In the genomic region with DNA sequence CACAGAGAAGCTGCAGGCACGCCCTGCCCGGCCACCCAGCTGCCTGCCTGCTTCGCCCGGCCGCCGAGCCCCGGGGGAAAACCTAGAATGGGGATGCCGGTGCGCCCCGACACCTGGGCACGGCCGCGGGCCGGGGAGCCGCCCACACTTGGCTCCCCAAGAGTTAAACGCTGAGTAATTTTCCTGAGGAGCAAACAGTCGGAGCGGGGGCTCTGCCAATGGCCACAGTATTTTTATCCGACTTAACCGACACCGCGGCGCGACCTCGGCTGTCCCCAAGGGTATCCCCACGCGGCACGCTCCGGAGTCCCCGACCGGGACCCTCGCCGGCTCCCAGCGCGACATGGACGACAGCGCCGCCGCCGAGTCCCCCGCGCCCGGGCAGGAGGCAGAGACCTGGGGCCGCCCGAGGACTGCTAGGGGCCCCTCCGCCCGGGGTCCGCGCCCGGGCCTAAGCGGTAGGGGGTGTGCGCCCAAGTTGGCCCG, we compare ENCODE assay signal across 8 cellular contexts. TPM values are rescaled to one million over a fixed set of nuclear protein-coding genes. Genes with fewer than 3 reads are reported as not detected.
DNase-seq lines count a peak whose midpoint lies in the region; ATAC-seq and TF ChIP-seq lines count a peak whose summit lies in the region.

No MANE protein-coding gene starts in this region.

- no peaks in the 10 kb centered on the region for H3K27me3 ChIP-seq in gastroesophageal sphincter
- no peaks in the 10 kb centered on the region for H3K27me3 ChIP-seq in trophoblast cell (ENCODE audit: insufficient read depth, low read length)

- no peak overlapping the region for H2BK12ac ChIP-seq in trophoblast cell (ENCODE audit: low read length)

- no peaks in the 10 kb centered on the region for H3K9me3 Mint-ChIP-seq in activated T-cell treated with anti-CD3 and anti-CD28 coated beads, Interleukin-2, amount 50 U/mL, for 4 hours

- DNase-seq in Daoy (ENCODE audit: low read depth) (peak; percentile 36), HT-29 (ENCODE audit: low spot score) (peak; percentile 16), trophoblast cell (peak in 1 of 2 donors; percentile 47), NCI-H2029 treated with DMSO at 0.1 percent for 48 hours (lab: John Stamatoyannopoulos, UW) (no peak), NCI-H510A treated with DMSO at 0.1 percent for 48 hours (lab: John Stamatoyannopoulos, UW) (no peak)
- peak; percentile 16 for DNase-seq in activated T-cell treated with anti-CD3 and anti-CD28 coated beads, Interleukin-2, amount 50 U/mL, for 4 hours

- peak overlapping the region; percentile 44 for H3K9ac ChIP-seq in trophoblast cell (ENCODE audit: low read length)

- peaks cover 18% of the 10 kb centered on the region for H3K36me3 Mint-ChIP-seq in activated T-cell treated with anti-CD3 and anti-CD28 coated beads, Interleukin-2, amount 50 U/mL, for 4 hours (ENCODE audit: insufficient read depth)

- H3K27ac ChIP-seq in gastroesophageal sphincter, result peak overlapping the region; percentile 57 to 95 (median 87)
- H3K27ac ChIP-seq in trophoblast cell (ENCODE audit: low read depth, low read length), result peak overlapping the region; percentile 61

- H2AK5ac ChIP-seq in trophoblast cell (ENCODE audit: low read length), result no peak overlapping the region

- H2BK120ac ChIP-seq in trophoblast cell (ENCODE audit: insufficient read depth, low read length, poor library complexity), result peak overlapping the region; percentile 74

- TF ChIP-seq EP300 in gastroesophageal sphincter (IDR thresholded peaks at IDR 0.05), result no peak

- H3K14ac ChIP-seq in trophoblast cell (ENCODE audit: low read length), result peak overlapping the region; percentile 80

- H3K18ac ChIP-seq in trophoblast cell (ENCODE audit: low read length), result peak overlapping the region; percentile 89

- H4K12ac ChIP-seq in trophoblast cell (ENCODE audit: low read depth, low read length), result peak overlapping the region; percentile 77

- peak overlapping the region; percentile 57 for H2BK5ac ChIP-seq in trophoblast cell (ENCODE audit: low read depth, low read length, poor library complexity)

- H4K8ac ChIP-seq in trophoblast cell (ENCODE audit: low read depth, low read length), result peak overlapping the region; percentile 94

- peak overlapping the region; percentile 87 for H3K4me3 Mint-ChIP-seq in activated T-cell treated with anti-CD3 and anti-CD28 coated beads, Interleukin-2, amount 50 U/mL, for 4 hours

- peak overlapping the region; percentile 92 for H3K4me2 ChIP-seq in trophoblast cell (ENCODE audit: low read length)

- peaks cover 9% of the 10 kb centered on the region for H3K79me1 ChIP-seq in trophoblast cell (ENCODE audit: low read length)

- ATAC-seq in GM21447 (IDR thresholded peaks at IDR 0.05; ENCODE audit: unreplicated experiment) (peak; percentile 35), gastroesophageal sphincter (no peak)
- peak; percentile 10 to 19 for ATAC-seq in activated T-cell treated with anti-CD3 and anti-CD28 coated beads, Interleukin-2, amount 50 U/mL, for 4 hours

- H3K4ac ChIP-seq in trophoblast cell (ENCODE audit: low read depth, low read length), result peak overlapping the region; percentile 95

- peaks cover 10% of the 10 kb centered on the region for H3K79me2 ChIP-seq in trophoblast cell (ENCODE audit: control insufficient read depth, insufficient read depth, low read length, poor library complexity)

- H3K23ac ChIP-seq in trophoblast cell (ENCODE audit: low read length), result no peak overlapping the region

- peaks cover 49% of the 10 kb centered on the region for H3K4me1 Mint-ChIP-seq in activated T-cell treated with anti-CD3 and anti-CD28 coated beads, Interleukin-2, amount 50 U/mL, for 4 hours (ENCODE audit: low read depth)

- no peaks in the 10 kb centered on the region for H3K9me3 ChIP-seq in gastroesophageal sphincter
- no peaks in the 10 kb centered on the region for H3K9me3 ChIP-seq in trophoblast cell (ENCODE audit: insufficient read depth, low read depth, low read length)

- no peak for TF ChIP-seq POLR2A in gastroesophageal sphincter (IDR thresholded peaks at IDR 0.05)

- H3K4me3 ChIP-seq in gastroesophageal sphincter (peak overlapping the region; percentile 84 to 95), trophoblast cell (ENCODE audit: low read depth, low read length) (peak overlapping the region; percentile 82)

- peak overlapping the region; percentile 96 for H2AFZ ChIP-seq in trophoblast cell (ENCODE audit: insufficient read depth, low read length, poor library complexity)

- no peaks in the 10 kb centered on the region for H3K27me3 Mint-ChIP-seq in activated T-cell treated with anti-CD3 and anti-CD28 coated beads, Interleukin-2, amount 50 U/mL, for 4 hours (ENCODE audit: low read depth)

- H3K36me3 ChIP-seq in gastroesophageal sphincter, result no peaks in the 10 kb centered on the region
- peaks cover 0 to 1% of the 10 kb centered on the region in 2 experiments for H3K36me3 ChIP-seq in trophoblast cell (ENCODE audit: control insufficient read depth in 1 of 2, insufficient read depth in 2 of 2, low read length in 2 of 2)

- no peak for TF ChIP-seq CTCF in gastroesophageal sphincter (IDR thresholded peaks at IDR 0.05)

- WGBS in gastroesophageal sphincter (ENCODE audit: low coverage in 1 of 2), 2 donors, result no CpG with 5 or more reads among the region's 53 CpGs
- no CpG with 5 or more reads among the region's 53 CpGs for WGBS in trophoblast cell (ENCODE audit: extremely low coverage, insufficient coverage, insufficient read length)

- H3K4me1 ChIP-seq in gastroesophageal sphincter (peaks cover 0 to 67% (median 8%) of the 10 kb centered on the region in 3 donors), trophoblast cell (ENCODE audit: control insufficient read depth in 1 of 2, insufficient read depth in 2 of 2, low read length in 2 of 2) (peaks cover 4 to 11% of the 10 kb centered on the region in 2 experiments)

- H4K91ac ChIP-seq in trophoblast cell (ENCODE audit: low read depth, low read length), result peak overlapping the region; percentile 77

RNA-seq across cellular contexts. Expression of a gene that starts 0.6 kb away (rescaled TPM):
- 31.0 and 57.3 TPM in 2 replicates for total RNA-seq in Daoy (2014; rRNA removed; shearing (Covaris generic))
- 24.5 and 32.3 TPM in 2 replicates for total RNA-seq in HT-29 (2014; rRNA removed; shearing (Covaris generic))
- total RNA-seq in activated T-cell treated with anti-CD3 and anti-CD28 coated beads, Interleukin-2, amount 50 U/mL, for 4 hours, result 10 to 100 TPM; 29.4 to 33.9 (median 30.3) TPM
- total RNA-seq in gastroesophageal sphincter, result 10 to 100 TPM; 34.7 to 58.9 (median 52.1) TPM
- polyA plus RNA-seq in trophoblast cell (2013), result 49.0 and 50.2 TPM in 2 replicates

Comparison
In these comparisons a context has a peak if more than half of its experiments do, and no peak if none do; other contexts are left out.
1. DNase-seq: peak in Daoy (single experiment), HT-29 (single experiment) and activated T-cell treated with anti-CD3 and anti-CD28 coated beads, Interleukin-2, amount 50 U/mL, for 4 hours (single experiment); none in NCI-H2029 treated with DMSO at 0.1 percent for 48 hours (single experiment) and NCI-H510A treated with DMSO at 0.1 percent for 48 hours (single experiment).